ENCODE assay signal across 1 cellular context in the genomic region with DNA sequence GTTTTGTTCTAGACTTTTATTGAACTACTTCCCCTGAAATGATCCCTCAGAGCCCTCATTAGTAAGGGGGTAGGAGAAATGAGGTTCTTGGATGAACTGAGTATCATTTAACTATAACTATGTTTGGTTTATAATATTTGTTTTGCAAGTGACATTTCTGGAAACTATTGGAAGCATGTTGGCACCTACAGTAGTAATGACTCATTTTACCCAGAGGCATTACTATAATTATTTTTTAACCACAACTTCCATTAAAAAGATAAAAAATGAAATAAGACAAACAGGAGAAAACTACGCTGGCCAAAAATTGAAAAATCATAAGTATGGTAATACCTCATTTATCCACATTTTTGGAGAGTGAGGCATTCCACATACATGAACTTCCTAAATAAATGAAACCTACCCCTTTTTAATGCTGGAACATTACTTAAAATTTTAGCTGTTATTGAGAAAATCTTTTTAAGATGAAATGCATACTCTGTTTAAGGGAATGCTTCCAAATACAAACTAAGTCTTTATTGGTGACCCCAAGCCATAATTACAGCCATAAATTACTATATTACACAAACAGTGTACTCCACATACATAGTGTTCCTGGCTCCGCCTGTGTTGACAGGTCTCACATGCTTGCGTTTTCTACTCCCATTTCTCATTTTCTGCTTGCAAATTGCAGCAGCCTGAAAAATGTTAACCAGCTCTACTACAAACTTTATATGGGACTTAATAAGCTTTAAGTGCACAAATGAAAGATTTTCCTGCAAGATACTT.
TF ChIP-seq lines count a peak whose summit lies in the region.

No MANE protein-coding gene starts in this region.

TF ChIP-seq in IMR-90, 13 proteins besides CTCF, POLR2A, EP300 and RAD21:
- TF ChIP-seq FOS (IDR thresholded peaks at IDR 0.05; ENCODE audit: low read depth, low read length) (peak; percentile 29; the same call in 1 of the 2 replicates), BHLHE40 (IDR thresholded peaks at IDR 0.05; ENCODE audit: low read depth, low read length) (peak; percentile 21; the same call in 1 of the 2 replicates), NFE2L2 (IDR thresholded peaks at IDR 0.05; ENCODE audit: low read depth, low read length) (no peak)
